ENCODE assay signal across 8 cellular contexts in the genomic region with DNA sequence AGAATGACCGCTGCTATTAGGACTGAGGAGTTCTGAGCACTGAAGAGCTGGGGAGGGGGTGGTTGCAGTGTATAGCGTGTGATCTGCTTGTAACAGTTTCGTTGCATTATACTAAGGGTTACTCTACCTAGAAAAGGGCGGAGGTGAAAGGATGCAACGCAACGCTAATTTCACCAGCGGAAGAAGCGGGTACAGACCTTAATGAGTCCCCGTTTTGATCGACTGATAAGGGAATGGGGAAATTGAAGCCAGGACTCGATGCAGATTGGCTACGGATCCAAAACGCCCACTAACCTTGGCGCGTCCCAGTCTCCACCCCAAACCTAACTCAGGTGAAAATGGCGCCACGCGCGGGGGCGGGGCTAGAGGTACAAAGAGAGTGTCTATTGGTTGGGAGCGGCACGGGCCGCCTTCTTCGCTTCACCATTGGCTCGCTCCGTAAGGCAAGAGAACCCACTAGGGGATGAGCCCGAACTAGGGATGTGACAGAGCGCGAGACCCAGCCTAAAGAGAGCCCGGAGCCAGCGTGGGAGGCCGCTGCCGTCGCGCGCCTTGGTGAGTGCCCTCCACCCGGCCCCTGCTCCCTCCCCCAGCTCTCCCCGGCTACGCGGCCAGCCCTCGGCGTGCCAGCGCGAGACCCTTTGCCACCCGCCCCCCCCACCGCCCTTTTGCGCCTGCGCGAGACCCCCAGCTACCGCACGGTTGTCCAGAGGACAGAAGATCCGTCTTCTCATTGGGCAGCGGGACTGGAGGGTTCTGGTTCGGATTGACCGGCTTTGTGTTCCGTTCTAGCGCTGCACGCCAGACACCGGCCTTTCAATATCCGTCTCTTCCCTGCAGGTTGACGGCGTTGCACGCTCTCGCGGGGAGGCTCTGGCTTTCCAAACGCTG. TPM values are rescaled to one million over a fixed set of nuclear protein-coding genes. Genes with fewer than 3 reads are reported as not detected.
DNase-seq lines count a peak whose midpoint lies in the region; ATAC-seq and TF ChIP-seq lines count a peak whose summit lies in the region.

A gene (plus strand): TSS at position 456 of the 891 bp plus-strand sequence. CDS start 1,964 bp downstream, outside the sequence.

- H3K36me3 ChIP-seq in psoas muscle (ENCODE audit: insufficient read depth in 1 of 2, low read depth in 1 of 2) (no peaks in the 10 kb centered on the region), urinary bladder (ENCODE audit: insufficient read depth) (no peaks in the 10 kb centered on the region)

- H3K4me3 Mint-ChIP-seq in T-helper 17 cell, result peak within 1 kb of the TSS; percentile 86

- ATAC-seq in GM18498 (IDR thresholded peaks at IDR 0.05; ENCODE audit: unreplicated experiment), result peak; percentile 96
- ATAC-seq in HG02938 (IDR thresholded peaks at IDR 0.05; ENCODE audit: unreplicated experiment), result peak; percentile 97
- peak; percentile 96 for ATAC-seq in T-helper 17 cell
- peak; percentile 99 for ATAC-seq in left ventricle myocardium superior
- peak; percentile 97 to 100 (median 99) for ATAC-seq in psoas muscle

- H3K4me1 Mint-ChIP-seq in T-helper 17 cell, result peaks cover 18% of the 10 kb centered on the region

- peaks cover 3% of the 10 kb centered on the region for H3K36me3 Mint-ChIP-seq in T-helper 17 cell (ENCODE audit: low read depth)

- DNase-seq in NCI-H187 (lab: John Stamatoyannopoulos, UW) (peak; percentile 90 to 93), T-helper 17 cell (peak; percentile 83 to 90 (median 89)), amniotic stem cell (lab: John Stamatoyannopoulos, UW) (peak; percentile 28), left ventricle myocardium superior (peak; percentile 92), psoas muscle (peak; percentile 86 to 91)

- peak within 1 kb of the TSS; percentile 70 for H3K4me3 ChIP-seq in psoas muscle
- H3K4me3 ChIP-seq in urinary bladder (ENCODE audit: low read depth, low read length), result peak within 1 kb of the TSS; percentile 63

- H3K27me3 ChIP-seq in psoas muscle (ENCODE audit: insufficient read depth in 3 of 3, low read length in 2 of 3), result no peaks in the 10 kb centered on the region

- intact Hi-C loops in left ventricle myocardium superior (cut with micrococcal nuclease), result no loop called here
- intact Hi-C loops in psoas muscle (cut with DNase I), result no loop called here

- H3K27ac Mint-ChIP-seq in T-helper 17 cell, result peak within 1 kb of the TSS; percentile 95

- WGBS in psoas muscle, 3 donors, result 1 to 30% (median 2%) methylated on average over 27 to 66 of the region's 66 CpGs
- under 1% methylated on average over 65 of the region's 66 CpGs for WGBS in urinary bladder

- H3K4me1 ChIP-seq in psoas muscle (no peaks in the 10 kb centered on the region), urinary bladder (ENCODE audit: insufficient read depth) (no peaks in the 10 kb centered on the region)

- no peaks in the 10 kb centered on the region for H3K27me3 Mint-ChIP-seq in T-helper 17 cell

- no peaks in the 10 kb centered on the region for H3K9me3 ChIP-seq in T-helper 17 cell (ENCODE audit: control insufficient read depth, low read length, poor library complexity, severe bottlenecking)
- no peaks in the 10 kb centered on the region for H3K9me3 ChIP-seq in psoas muscle

- TF ChIP-seq CTCF in psoas muscle (IDR thresholded peaks at IDR 0.05), result no peak

- H3K27ac ChIP-seq in psoas muscle, result peak within 1 kb of the TSS; percentile 5
- peak within 1 kb of the TSS; percentile 78 for H3K27ac ChIP-seq in urinary bladder (ENCODE audit: low read depth)

RNA-seq across cellular contexts. Expression of the gene that starts here (rescaled TPM):
- 10 to 100 TPM; 43.9 to 53.6 TPM for total RNA-seq in T-helper 17 cell
- 55.4 TPM for total RNA-seq in left ventricle myocardium superior
- total RNA-seq in psoas muscle, result 1 to 10 TPM; 3.8 to 8.1 (median 6.4) TPM
- 10 to 100 TPM in 1 of 3 donors, 1 to 10 TPM in 2; 8.7 to 11.9 (median 9.7) TPM for polyA plus RNA-seq in psoas muscle
- 19.2 TPM for total RNA-seq in urinary bladder
- 34.4 TPM for polyA plus RNA-seq in urinary bladder

Comparison
In these comparisons a context has a peak if more than half of its experiments do, and no peak if none do; other contexts are left out.
1. Peak in every context shown above with its lines: DNase-seq, ATAC-seq, H3K4me3 ChIP-seq and H3K27ac ChIP-seq.
2. DNase-seq: peak in every context shown above with its lines; median percentile 92 in left ventricle myocardium superior; 92 in NCI-H187; 89 in T-helper 17 cell; 88 in psoas muscle; 28 in amniotic stem cell.